Comparison of ENCODE assay signal across 30 cellular contexts in the genomic region with DNA sequence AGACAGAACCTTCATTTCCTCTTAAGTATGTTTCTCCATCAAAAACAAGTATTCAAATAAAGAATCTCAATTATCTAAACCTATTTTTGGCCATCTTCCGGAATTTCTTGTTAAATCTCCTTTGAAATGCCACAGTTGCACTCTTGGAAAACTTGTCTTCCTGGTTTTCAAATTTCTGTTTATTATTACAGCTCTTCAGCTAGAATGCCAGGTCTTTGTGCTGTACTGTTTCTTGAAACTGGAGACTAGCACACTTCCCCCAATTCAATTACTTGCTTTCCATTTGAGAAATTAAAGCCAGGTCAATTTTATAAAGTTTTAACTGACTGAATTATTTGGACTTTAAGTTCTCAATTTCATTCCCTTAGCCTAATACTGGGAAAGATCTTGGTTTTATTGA. TPM values are rescaled to one million over a fixed set of nuclear protein-coding genes. Genes with fewer than 3 reads are reported as not detected.
DNase-seq lines count a peak whose midpoint lies in the region; ATAC-seq and TF ChIP-seq lines count a peak whose summit lies in the region.
"Had no signal": no experiment of that assay in that cellular context is flagged by ENCODE, and none has a peak within 500 bp of the region (broad histone marks: within the 10 kb centered on the region; RNA-seq: fewer than 3 reads in every experiment).

No MANE protein-coding gene starts in this region.

- H3K4me1 Mint-ChIP-seq in activated CD8-positive, alpha-beta T cell treated with anti-CD3 and anti-CD28 coated beads, Interleukin-2, amount 10 ng/mL, durations not matched to agents 7 days and 5 days (ENCODE audit: low read depth): no peaks in the 10 kb centered on the region
- peaks cover 4% of the 10 kb centered on the region for H3K4me1 Mint-ChIP-seq in activated CD8-positive, alpha-beta T cell treated with anti-CD3 and anti-CD28 coated beads for 36 hours (ENCODE audit: low read depth)
- H3K4me1 Mint-ChIP-seq in type B pancreatic cell (ENCODE audit: unreplicated experiment): peaks cover 16% of the 10 kb centered on the region
- H3K4me1 Mint-ChIP-seq: activated naive CD4-positive, alpha-beta T cell treated with anti-CD3 and anti-CD28 coated beads, Interleukin-2, amount 50 U/mL, for 24 hours had no signal

- no peak for DNase-seq in activated CD8-positive, alpha-beta T cell treated with anti-CD3 and anti-CD28 coated beads, Interleukin-2, amount 10 ng/mL, durations not matched to agents 7 days and 5 days
- DNase-seq in activated CD8-positive, alpha-beta T cell treated with anti-CD3 and anti-CD28 coated beads for 36 hours: no peak
- peak; percentile 29 for DNase-seq in fibroblast of the aortic adventitia (ENCODE audit: low read depth)
- DNase-seq in type B pancreatic cell (ENCODE audit: extremely low spot score, unreplicated experiment): no peak
- no peak for DNase-seq in stimulated activated naive CD4-positive, alpha-beta T cell treated with Interleukin-2 at 50 U/mL for 16 hours (lab: John Stamatoyannopoulos, UW)
- no peak for DNase-seq in amniotic stem cell (lab: John Stamatoyannopoulos, UW)
- DNase-seq: activated CD4-positive, alpha-beta memory T cell treated with anti-CD3 and anti-CD28 coated beads for 36 hours; activated CD4-positive, alpha-beta T cell treated with anti-CD3 and anti-CD28 coated beads for 1 hour; activated CD8-positive, alpha-beta memory T cell treated with anti-CD3 and anti-CD28 coated beads, Interleukin-2, amount 50 U/mL, for 48 hours; anterior cingulate cortex; DND-41; effector memory CD4-positive, alpha-beta T cell; foreskin melanocyte; GM23248; heart left ventricle; kidney; lower lobe of right lung; natural killer cell; NCI-H446; NCI-H82; stimulated activated CD4-positive, alpha-beta T cell treated with anti-CD3 and anti-CD28 coated beads, Interleukin-15, amount 100 ng/mL, for 24 hours; stimulated activated CD4-positive, alpha-beta T cell treated with anti-CD3 and anti-CD28 coated beads, Interleukin-4, amount 100 ng/mL, for 4 hours; transverse colon had no signal

- TF ChIP-seq CTCF in activated CD8-positive, alpha-beta T cell treated with anti-CD3 and anti-CD28 coated beads for 36 hours (IDR thresholded peaks at IDR 0.05): no peak
- TF ChIP-seq CTCF in VCaP (conservative IDR thresholded peaks at IDR 0.05): no peak
- TF ChIP-seq CTCF in fibroblast of the aortic adventitia (IDR thresholded peaks at IDR 0.05; ENCODE audit: insufficient read depth, low read length): no peak
- TF ChIP-seq CTCF in type B pancreatic cell (conservative IDR thresholded peaks at IDR 0.05): no peak

- H3K27ac Mint-ChIP-seq in activated CD8-positive, alpha-beta T cell treated with anti-CD3 and anti-CD28 coated beads, Interleukin-2, amount 10 ng/mL, durations not matched to agents 7 days and 5 days: peak overlapping the region; percentile 1
- H3K27ac Mint-ChIP-seq in activated CD8-positive, alpha-beta T cell treated with anti-CD3 and anti-CD28 coated beads for 36 hours: no peak overlapping the region
- H3K27ac Mint-ChIP-seq in type B pancreatic cell: peak overlapping the region; percentile 75
- H3K27ac Mint-ChIP-seq: activated CD4-positive, alpha-beta memory T cell treated with anti-CD3 and anti-CD28 coated beads for 36 hours; activated naive CD4-positive, alpha-beta T cell treated with anti-CD3 and anti-CD28 coated beads, Interleukin-2, amount 50 U/mL, for 24 hours; activated T-helper 17 cell treated with anti-CD3 and anti-CD28 coated beads, Interleukin-2, amount 50 U/mL, for 72 hours had no signal

- intact Hi-C loops in activated CD8-positive, alpha-beta T cell treated with anti-CD3 and anti-CD28 coated beads for 36 hours (cut with micrococcal nuclease): no loop called here

- H3K4me3 Mint-ChIP-seq in activated CD8-positive, alpha-beta T cell treated with anti-CD3 and anti-CD28 coated beads, Interleukin-2, amount 10 ng/mL, durations not matched to agents 7 days and 5 days: no peak overlapping the region
- no peak overlapping the region for H3K4me3 Mint-ChIP-seq in activated CD8-positive, alpha-beta T cell treated with anti-CD3 and anti-CD28 coated beads for 36 hours
- no peak overlapping the region for H3K4me3 Mint-ChIP-seq in type B pancreatic cell
- H3K4me3 Mint-ChIP-seq: activated CD4-positive, alpha-beta memory T cell treated with anti-CD3 and anti-CD28 coated beads for 36 hours; activated naive CD4-positive, alpha-beta T cell treated with anti-CD3 and anti-CD28 coated beads, Interleukin-2, amount 50 U/mL, for 24 hours; activated T-helper 17 cell treated with anti-CD3 and anti-CD28 coated beads, Interleukin-2, amount 50 U/mL, for 72 hours; IgD-negative memory B cell; natural killer cell had no signal

- peak overlapping the region; percentile 36 for H3K27ac ChIP-seq in VCaP
- H3K27ac ChIP-seq: cardiac muscle cell, coronary artery, GM23248, heart left ventricle, transverse colon had no signal

- no peak for ATAC-seq in activated CD8-positive, alpha-beta T cell treated with anti-CD3 and anti-CD28 coated beads, Interleukin-2, amount 10 ng/mL, durations not matched to agents 7 days and 5 days
- ATAC-seq in activated CD8-positive, alpha-beta T cell treated with anti-CD3 and anti-CD28 coated beads for 36 hours: no peak
- no peak for ATAC-seq in HG03159 (IDR thresholded peaks at IDR 0.05; ENCODE audit: unreplicated experiment)
- ATAC-seq: activated T-helper 17 cell treated with anti-CD3 and anti-CD28 coated beads, Interleukin-2, amount 50 U/mL, for 72 hours; heart left ventricle; natural killer cell had no signal

- no peak overlapping the region for H3K4me3 ChIP-seq in fibroblast of the aortic adventitia (ENCODE audit: low read depth, low read length)
- H3K4me3 ChIP-seq: cardiac muscle cell, coronary artery, GM23248, heart left ventricle, lower lobe of right lung, transverse colon had no signal

- CTCF ChIA-PET in activated CD8-positive, alpha-beta T cell treated with anti-CD3 and anti-CD28 coated beads, Interleukin-2, amount 10 ng/mL, durations not matched to agents 7 days and 5 days (lab: Charles Lee): no interaction called here
- CTCF ChIA-PET in activated CD8-positive, alpha-beta T cell treated with anti-CD3 and anti-CD28 coated beads for 36 hours (lab: Charles Lee): interaction anchor here (0.6 kb wide), 1 partner anchor 637 kb away, joined by 4 read pairs; no protein-coding TSS in a partner anchor

- H3K36me3 Mint-ChIP-seq in activated CD8-positive, alpha-beta T cell treated with anti-CD3 and anti-CD28 coated beads, Interleukin-2, amount 10 ng/mL, durations not matched to agents 7 days and 5 days (ENCODE audit: low read depth): peaks cover 70% of the 10 kb centered on the region
- peaks cover 25% of the 10 kb centered on the region for H3K36me3 Mint-ChIP-seq in activated CD8-positive, alpha-beta T cell treated with anti-CD3 and anti-CD28 coated beads for 36 hours (ENCODE audit: low read depth)
- H3K36me3 Mint-ChIP-seq in type B pancreatic cell: peaks cover 16% of the 10 kb centered on the region
- H3K36me3 Mint-ChIP-seq: natural killer cell had no signal

- no peaks in the 10 kb centered on the region for H3K27me3 Mint-ChIP-seq in activated CD8-positive, alpha-beta T cell treated with anti-CD3 and anti-CD28 coated beads, Interleukin-2, amount 10 ng/mL, durations not matched to agents 7 days and 5 days (ENCODE audit: low read depth)
- no peaks in the 10 kb centered on the region for H3K27me3 Mint-ChIP-seq in activated CD8-positive, alpha-beta T cell treated with anti-CD3 and anti-CD28 coated beads for 36 hours
- H3K27me3 Mint-ChIP-seq in type B pancreatic cell: no peaks in the 10 kb centered on the region
- H3K27me3 Mint-ChIP-seq: activated CD4-positive, alpha-beta memory T cell treated with anti-CD3 and anti-CD28 coated beads for 36 hours; activated naive CD4-positive, alpha-beta T cell treated with anti-CD3 and anti-CD28 coated beads, Interleukin-2, amount 50 U/mL, for 24 hours; activated T-helper 17 cell treated with anti-CD3 and anti-CD28 coated beads, Interleukin-2, amount 50 U/mL, for 72 hours; IgD-negative memory B cell had no signal

- no peaks in the 10 kb centered on the region for H3K9me3 Mint-ChIP-seq in activated CD8-positive, alpha-beta T cell treated with anti-CD3 and anti-CD28 coated beads, Interleukin-2, amount 10 ng/mL, durations not matched to agents 7 days and 5 days (ENCODE audit: insufficient read depth)
- no peaks in the 10 kb centered on the region for H3K9me3 Mint-ChIP-seq in activated CD8-positive, alpha-beta T cell treated with anti-CD3 and anti-CD28 coated beads for 36 hours
- H3K9me3 Mint-ChIP-seq in type B pancreatic cell: no peaks in the 10 kb centered on the region
- H3K9me3 Mint-ChIP-seq: activated CD4-positive, alpha-beta memory T cell treated with anti-CD3 and anti-CD28 coated beads for 36 hours; activated naive CD4-positive, alpha-beta T cell treated with anti-CD3 and anti-CD28 coated beads, Interleukin-2, amount 50 U/mL, for 24 hours; activated T-helper 17 cell treated with anti-CD3 and anti-CD28 coated beads, Interleukin-2, amount 50 U/mL, for 72 hours; IgD-negative memory B cell; natural killer cell had no signal

- POLR2A ChIA-PET in activated CD8-positive, alpha-beta T cell treated with anti-CD3 and anti-CD28 coated beads, Interleukin-2, amount 10 ng/mL, durations not matched to agents 7 days and 5 days (lab: Charles Lee): no interaction called here
- POLR2A ChIA-PET in activated CD8-positive, alpha-beta T cell treated with anti-CD3 and anti-CD28 coated beads for 36 hours (lab: Charles Lee): no interaction called here

RNA-seq across cellular contexts. Expression of gene KCNRG, which starts 10.2 kb away (rescaled TPM):
- total RNA-seq in activated CD8-positive, alpha-beta T cell treated with anti-CD3 and anti-CD28 coated beads, Interleukin-2, amount 10 ng/mL, durations not matched to agents 7 days and 5 days: under 1 TPM; 0.18 to 0.82 TPM
- total RNA-seq in activated CD8-positive, alpha-beta T cell treated with anti-CD3 and anti-CD28 coated beads for 36 hours: under 1 TPM; 0.18 to 0.36 TPM
- total RNA-seq in fibroblast of the aortic adventitia (ENCODE audit: low replicate concordance) (1.4 and 2.9 TPM in 2 replicates), type B pancreatic cell (ENCODE audit: low replicate concordance) (0.57 and 1.1 TPM in 2 replicates)
- total RNA-seq: activated CD4-positive, alpha-beta memory T cell treated with anti-CD3 and anti-CD28 coated beads for 36 hours had no signal

RNA-seq across cellular contexts. Expression of gene TRIM13, which starts 28.6 kb away (rescaled TPM):
- 10 to 100 TPM; 11.8 to 12.0 TPM for total RNA-seq in activated CD8-positive, alpha-beta T cell treated with anti-CD3 and anti-CD28 coated beads, Interleukin-2, amount 10 ng/mL, durations not matched to agents 7 days and 5 days
- total RNA-seq in activated CD8-positive, alpha-beta T cell treated with anti-CD3 and anti-CD28 coated beads for 36 hours: 10 to 100 TPM; 12.5 to 13.4 TPM
- 19.4 and 25.6 TPM in 2 replicates for total RNA-seq in fibroblast of the aortic adventitia (ENCODE audit: low replicate concordance)
- total RNA-seq in type B pancreatic cell (ENCODE audit: low replicate concordance): 33.8 and 42.0 TPM in 2 replicates
